In genomic region chr13:24923305-24923640, GRCh38 we compare ENCODE assay signal across 8 cellular contexts.
A peak's percentile ranks its signal among the peaks of the same experiment; 100 is the strongest.
DNase-seq lines count a peak whose midpoint lies in the region; TF ChIP-seq lines count a peak whose summit lies in the region.

No MANE protein-coding gene starts in this region.

- intact Hi-C loops in activated naive CD4-positive, alpha-beta T cell treated with anti-CD3 and anti-CD28 coated beads for 36 hours (cut with micrococcal nuclease), result loop anchor here (1.0 to 10.0 kb wide), 7 partner anchors 72 to 1546 kb away; partner anchors contain the start of genes MTMR6, NUP58 and PARP4

- peak overlapping the region; percentile 94 for H3K4me3 Mint-ChIP-seq in activated naive CD4-positive, alpha-beta T cell treated with anti-CD3 and anti-CD28 coated beads for 36 hours

- peak overlapping the region; percentile 42; the same call in 1 of the 2 replicates for H2AFZ ChIP-seq in MM.1S (ENCODE audit: low read length)

- TF ChIP-seq CTCF in MM.1S (IDR thresholded peaks at IDR 0.05; ENCODE audit: low read length), result no peak

- H3K36me3 ChIP-seq in HAP-1 (replicated peaks) (no peaks in the 10 kb centered on the region), MM.1S (replicated peaks; ENCODE audit: insufficient read depth, low read length) (no peaks in the 10 kb centered on the region), iPS-20b (ENCODE audit: insufficient read depth, low read depth, low read length) (no peaks in the 10 kb centered on the region)

- 0 out of 2 replicates have a peak, but pooled peaks cover 3% of the 10 kb centered on the region for H3F3A ChIP-seq in MM.1S (ENCODE audit: insufficient read depth, low read length)

- CTCF ChIA-PET in activated naive CD4-positive, alpha-beta T cell treated with anti-CD3 and anti-CD28 coated beads for 36 hours (lab: Charles Lee), result no interaction called here

- no peaks in the 10 kb centered on the region for H3K9me2 ChIP-seq in MM.1S (replicated peaks; ENCODE audit: insufficient read depth, low read length)

- H3K9ac ChIP-seq in MM.1S (ENCODE audit: low read length), result peak overlapping the region; percentile 84
- H3K9ac ChIP-seq in iPS-20b (ENCODE audit: low read depth, low read length), result peak overlapping the region; percentile 83

- H3K27ac Mint-ChIP-seq in activated naive CD4-positive, alpha-beta T cell treated with anti-CD3 and anti-CD28 coated beads for 36 hours, result peak overlapping the region; percentile 85

- peak overlapping the region; percentile 62 for H3K4me2 ChIP-seq in MM.1S (ENCODE audit: low read depth, low read length)

- H3K36me3 Mint-ChIP-seq in activated naive CD4-positive, alpha-beta T cell treated with anti-CD3 and anti-CD28 coated beads for 36 hours (ENCODE audit: low read depth), result no peaks in the 10 kb centered on the region

- H3K27me3 ChIP-seq in HAP-1 (ENCODE audit: low read depth), result no peaks in the 10 kb centered on the region
- no peaks in the 10 kb centered on the region for H3K27me3 ChIP-seq in MM.1S (replicated peaks; ENCODE audit: insufficient read depth, low read length)
- H3K27me3 ChIP-seq in iPS-20b (ENCODE audit: insufficient read depth, low read length), result no peaks in the 10 kb centered on the region

- no peaks in the 10 kb centered on the region for H3K27me3 Mint-ChIP-seq in activated naive CD4-positive, alpha-beta T cell treated with anti-CD3 and anti-CD28 coated beads for 36 hours (ENCODE audit: low read depth)

- in situ Hi-C loops in HAP-1 (cut with MboI; ENCODE audit: low sequenced_read_pairs), result loop anchor here (10.0 kb wide), 1 partner anchor 58 kb away; no protein-coding TSS in a partner anchor

- H3K27ac ChIP-seq in MM.1S (ENCODE audit: low read length) (peak overlapping the region; percentile 99), iPS-20b (ENCODE audit: low read length) (peak overlapping the region; percentile 44)

- peak overlapping the region; percentile 93 for H3K4me3 ChIP-seq in HAP-1
- peak overlapping the region; percentile 83 for H3K4me3 ChIP-seq in MM.1S (ENCODE audit: low read length)
- H3K4me3 ChIP-seq in iPS-20b (ENCODE audit: low read length), result peak overlapping the region; percentile 96

- no peak for DNase-seq in activated naive CD4-positive, alpha-beta T cell treated with anti-CD3 and anti-CD28 coated beads for 36 hours
- no peak for DNase-seq in activated naive CD4-positive, alpha-beta T cell treated with anti-CD3 and anti-CD28 coated beads, Interleukin-2, amount 50 U/mL, for 16 hours
- peak in 1 of 2 experiments; percentile 46 for DNase-seq in HAP-1 (ENCODE audit: low spot score in 2 of 2)
- DNase-seq in MM.1S, result peak; percentile 90
- peak; percentile 82 for DNase-seq in astrocyte of the hippocampus (ENCODE audit: low read depth, low spot score)
- DNase-seq in smooth muscle cell of the brain vasculature (ENCODE audit: low read depth, low spot score), result peak; percentile 43
- DNase-seq in GDM1 (lab: John Stamatoyannopoulos, UW), result no peak

- peaks cover 8% of the 10 kb centered on the region for H3K4me1 Mint-ChIP-seq in activated naive CD4-positive, alpha-beta T cell treated with anti-CD3 and anti-CD28 coated beads for 36 hours (ENCODE audit: low read depth)

- no peaks in the 10 kb centered on the region for H3K9me3 Mint-ChIP-seq in activated naive CD4-positive, alpha-beta T cell treated with anti-CD3 and anti-CD28 coated beads for 36 hours

- no peaks in the 10 kb centered on the region for H4K20me1 ChIP-seq in MM.1S (ENCODE audit: insufficient read depth, low read length)

- peaks cover 6% of the 10 kb centered on the region for H3K4me1 ChIP-seq in HAP-1
- H3K4me1 ChIP-seq in MM.1S (ENCODE audit: low read length), result 0 out of 2 replicates have a peak, but pooled peaks cover 6% of the 10 kb centered on the region
- peaks cover 10% of the 10 kb centered on the region; the same call in 1 of the 2 replicates for H3K4me1 ChIP-seq in iPS-20b (ENCODE audit: insufficient read depth, low read length)

- H3K9me3 ChIP-seq in HAP-1 (no peaks in the 10 kb centered on the region), MM.1S (replicated peaks; ENCODE audit: insufficient read depth, low read length) (no peaks in the 10 kb centered on the region), iPS-20b (ENCODE audit: insufficient read depth, low read depth, low read length) (no peaks in the 10 kb centered on the region)

- H3K79me2 ChIP-seq in MM.1S (ENCODE audit: low read length), result peaks cover 39% of the 10 kb centered on the region

Comparison
In these comparisons a context has a peak if more than half of its experiments do, and no peak if none do; other contexts are left out.
1. DNase-seq: peak in MM.1S (single experiment), astrocyte of the hippocampus (single experiment) and smooth muscle cell of the brain vasculature (single experiment); none in activated naive CD4-positive, alpha-beta T cell treated with anti-CD3 and anti-CD28 coated beads for 36 hours (single experiment), activated naive CD4-positive, alpha-beta T cell treated with anti-CD3 and anti-CD28 coated beads, Interleukin-2, amount 50 U/mL, for 16 hours (single experiment) and GDM1 (single experiment).
2. Peak in every context shown above with its lines, with median percentiles within 50 percentile points of each other: H3K4me3 ChIP-seq.